In the genomic region with DNA sequence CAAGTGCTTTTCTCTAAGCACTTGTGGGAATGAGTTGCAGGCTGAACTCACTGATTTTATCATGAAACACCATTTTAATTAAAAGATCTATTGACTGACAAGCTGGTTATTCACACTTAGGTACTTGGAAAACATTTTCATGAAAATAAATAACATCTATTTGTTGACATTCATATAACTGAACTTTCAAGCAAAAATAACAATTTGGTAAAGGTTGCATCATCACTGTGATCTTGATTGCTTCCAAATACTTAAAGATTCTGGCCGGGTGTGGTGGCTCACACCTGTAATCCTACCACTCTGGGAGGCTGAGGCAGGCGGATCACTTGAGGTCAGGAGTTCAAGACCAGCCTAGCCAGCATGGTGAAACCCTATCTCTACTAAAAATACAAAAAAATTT, we compare ENCODE assay signal across 20 cellular contexts. TPM values are rescaled to one million over a fixed set of nuclear protein-coding genes. Genes with fewer than 3 reads are reported as not detected.
DNase-seq lines count a peak whose midpoint lies in the region; ATAC-seq, FAIRE-seq and TF ChIP-seq lines count a peak whose summit lies in the region.
"Had no signal": no experiment of that assay in that cellular context is flagged by ENCODE, and none has a peak within 500 bp of the region (broad histone marks: within the 10 kb centered on the region; RNA-seq: fewer than 3 reads in every experiment).

No MANE protein-coding gene starts in this region.

- no peak overlapping the region for H4K5ac ChIP-seq in H1 (ENCODE audit: insufficient read length, low read depth, low read length)

- WGBS in HepG2 (ENCODE audit: low lambda C conversion rate) = 69% methylated on average over 2 of the region's 2 CpGs
- 88% methylated on average over 2 of the region's 2 CpGs for WGBS in right lobe of liver (ENCODE audit: insufficient coverage, low coverage, low lambda C conversion rate, missing lambda C conversion rate)
- WGBS in H1 (ENCODE audit: extremely low coverage in 1 of 2, insufficient coverage in 1 of 2, insufficient read length in 1 of 2, insufficient replicate concordance in 2 of 2, low coverage in 1 of 2, low lambda C conversion rate in 2 of 2, missing lambda C conversion rate in 1 of 2), 2 experiments = 93% methylated on average over 2 of the region's 2 CpGs; no CpG with 5 or more reads in 1 of the 2 experiments

- H2BK20ac ChIP-seq in H1 (ENCODE audit: low read length) = no peak overlapping the region

- TF ChIP-seq POLR2A in HepG2 (IDR thresholded peaks at IDR 0.05; ENCODE audit: insufficient read depth in 1 of 2, low read depth in 2 of 2, low read length in 2 of 2) (no peak), right lobe of liver (IDR thresholded peaks at IDR 0.05) (no peak), H1 (IDR thresholded peaks at IDR 0.05; ENCODE audit: control extremely low read depth in 1 of 2, low read depth in 2 of 2, low read length in 2 of 2) (no peak)

- H4K20me1 ChIP-seq in HepG2 (ENCODE audit: insufficient read depth, low read length) (no peaks in the 10 kb centered on the region), H1 (replicated peaks in 1 of 2; ENCODE audit: control insufficient read depth in 1 of 2, insufficient read depth in 2 of 2, low read length in 2 of 2) (no peaks in the 10 kb centered on the region)
- H4K20me1 ChIP-seq: BLaER1 treated with 17β-estradiol and CSF1 and Interleukin-3, amounts not matched to agents 10 nM and 100 nM had no signal

- H2BK15ac ChIP-seq in H1 (ENCODE audit: low read length) = no peak overlapping the region

- TF ChIP-seq RAD21 in HepG2 (CRISPR knock-in tag; IDR thresholded peaks at IDR 0.05) (no peak), H1 (IDR thresholded peaks at IDR 0.05 in 1 of 2, conservative IDR thresholded peaks at IDR 0.05 in 1 of 2; ENCODE audit: low read depth in 2 of 2, low read length in 2 of 2) (no peak)

- H3K27ac ChIP-seq in HepG2 (ENCODE audit: extremely low read length, insufficient read depth, low read length) = no peak overlapping the region
- no peak overlapping the region for H3K27ac ChIP-seq in right lobe of liver
- H3K27ac ChIP-seq in H1 (ENCODE audit: low read depth, low read length) = no peak overlapping the region
- H3K27ac ChIP-seq: 22Rv1; A549; BLaER1 treated with 17β-estradiol and CSF1 and Interleukin-3, amounts not matched to agents 10 nM and 100 nM; C4-2B had no signal

- no peak overlapping the region for H2BK120ac ChIP-seq in H1 (replicated peaks; ENCODE audit: low read depth, low read length)

- H3K9me3 ChIP-seq in HepG2 (ENCODE audit: low read length) (0 out of 2 replicates have a peak, but pooled peaks cover 7% of the 10 kb centered on the region), right lobe of liver (no peaks in the 10 kb centered on the region), H1 (ENCODE audit: insufficient read depth in 2 of 2, low read depth in 1 of 2, low read length in 1 of 2) (no peaks in the 10 kb centered on the region)
- H3K9me3 ChIP-seq: A549, Caco-2 had no signal

- H3K4me2 ChIP-seq in HepG2 (ENCODE audit: low read depth, low read length) (no peak overlapping the region), H1 (ENCODE audit: insufficient read depth in 1 of 2, low read depth in 2 of 2, low read length in 2 of 2) (no peak overlapping the region)
- H3K4me2 ChIP-seq: A549; BLaER1 treated with 17β-estradiol and CSF1 and Interleukin-3, amounts not matched to agents 10 nM and 100 nM had no signal

- no peak for FAIRE-seq in HepG2 (lab: Jason Lieb, UNC)
- no peak for FAIRE-seq in H1 (lab: Jason Lieb, UNC)
- FAIRE-seq: A549, D721Med, G401.6, GM12891, GM19239 had no signal

- no peak overlapping the region for H2BK12ac ChIP-seq in H1 (ENCODE audit: low read depth, low read length)

- H3K4me3 ChIP-seq in HepG2 (replicated peaks in 1 of 3; ENCODE audit: insufficient read depth in 1 of 3, low read depth in 2 of 3, low read length in 3 of 3) (no peak overlapping the region), right lobe of liver (no peak overlapping the region), H1 (ENCODE audit: extremely low read depth in 1 of 4, insufficient read depth in 2 of 4, low read depth in 3 of 4, low read length in 4 of 4) (no peak overlapping the region)
- H3K4me3 ChIP-seq: A549; BLaER1 treated with 17β-estradiol and CSF1 and Interleukin-3, amounts not matched to agents 10 nM and 100 nM had no signal

- no peak overlapping the region for H4K8ac ChIP-seq in H1 (ENCODE audit: extremely low read depth, insufficient read depth, low read length)

- no peak overlapping the region for H3K23ac ChIP-seq in H1 (ENCODE audit: insufficient read length)

- intact Hi-C loops in HepG2 (cut with micrococcal nuclease; ENCODE audit: unreplicated experiment) (no loop called here), right lobe of liver (cut with DNase I) (no loop called here)

- H3K56ac ChIP-seq in H1 (replicated peaks; ENCODE audit: insufficient read length, low read depth, low read length) = no peak overlapping the region

- H3K79me1 ChIP-seq in H1 (ENCODE audit: low read depth, low read length) = no peaks in the 10 kb centered on the region

- TF ChIP-seq EP300 in HepG2 (IDR thresholded peaks at IDR 0.05; ENCODE audit: low read depth in 2 of 2, low read length in 2 of 2) = no peak
- no peak for TF ChIP-seq EP300 in HepG2 (CRISPR knock-in tag; IDR thresholded peaks at IDR 0.05; ENCODE audit: borderline replicate concordance)
- no peak for TF ChIP-seq EP300 in H1 (IDR thresholded peaks at IDR 0.05; ENCODE audit: borderline replicate concordance in 1 of 2, low read depth in 2 of 2, low read length in 2 of 2)

- CTCF ChIA-PET in HepG2 (lab: Yijun Ruan, JAX; ENCODE audit: low intra/inter-chr PET ratio, low total read pairs) (no interaction called here), H1 (lab: Charles Lee; ENCODE audit: partially characterized antibody) (no interaction called here)

- no peak for ATAC-seq in HepG2
- no peak for ATAC-seq in right lobe of liver
- ATAC-seq: A549; CD8-positive, alpha-beta T cell had no signal

- H2AFZ ChIP-seq in HepG2 (ENCODE audit: low read length) (no peak overlapping the region), H1 (ENCODE audit: low read length) (no peak overlapping the region)

- no peaks in the 10 kb centered on the region for H3K36me3 ChIP-seq in HepG2 (replicated peaks in 1 of 2; ENCODE audit: control insufficient read depth in 1 of 2, insufficient read depth in 2 of 2, low read length in 2 of 2)
- H3K36me3 ChIP-seq in right lobe of liver = no peaks in the 10 kb centered on the region
- no peaks in the 10 kb centered on the region for H3K36me3 ChIP-seq in H1 (ENCODE audit: control insufficient read depth in 2 of 4, insufficient read depth in 4 of 4, low read length in 3 of 4)
- H3K36me3 ChIP-seq: BLaER1 treated with 17β-estradiol and CSF1 and Interleukin-3, amounts not matched to agents 10 nM and 100 nM had no signal

- H3K79me2 ChIP-seq in HepG2 (ENCODE audit: insufficient read depth, low read length) (no peaks in the 10 kb centered on the region), H1 (ENCODE audit: control insufficient read depth in 1 of 2, insufficient read depth in 2 of 2, low read length in 2 of 2) (no peaks in the 10 kb centered on the region)

- POLR2A ChIA-PET in HepG2 (lab: Yijun Ruan, JAX) (no interaction called here), H1 (lab: Charles Lee; ENCODE audit: partially characterized antibody) (no interaction called here)

- H3K4ac ChIP-seq in H1 (replicated peaks; ENCODE audit: insufficient read length, low read depth, low read length) = no peak overlapping the region

- H4K91ac ChIP-seq in H1 (replicated peaks; ENCODE audit: insufficient read length, low read length) = no peak overlapping the region

- H2BK5ac ChIP-seq in H1 (ENCODE audit: low read depth, low read length) = no peak overlapping the region

- no TSS peak for BruUV-seq in HepG2 (replicated peaks; lab: Mats Ljungman, UMichigan)

- no peak overlapping the region for H2AK5ac ChIP-seq in H1 (ENCODE audit: low read depth, low read length)

- no peak overlapping the region for H3K18ac ChIP-seq in H1 (ENCODE audit: extremely low read depth, low read length)

- H3K27me3 ChIP-seq in HepG2 (ENCODE audit: control insufficient read depth in 1 of 2, insufficient read depth in 2 of 2, low read length in 2 of 2) (no peaks in the 10 kb centered on the region), right lobe of liver (no peaks in the 10 kb centered on the region), H1 (replicated peaks in 1 of 4; ENCODE audit: control insufficient read depth in 3 of 4, extremely low read depth in 1 of 4, insufficient read depth in 3 of 4, low read length in 3 of 4) (no peaks in the 10 kb centered on the region)
- H3K27me3 ChIP-seq: BLaER1 treated with 17β-estradiol and CSF1 and Interleukin-3, amounts not matched to agents 10 nM and 100 nM had no signal

- H3K9ac ChIP-seq in HepG2 (ENCODE audit: insufficient read depth, low read depth, low read length) = no peak overlapping the region
- H3K9ac ChIP-seq in H1 (replicated peaks in 1 of 4; ENCODE audit: extremely low read depth in 1 of 4, low read depth in 3 of 4, low read length in 3 of 4) = no peak overlapping the region
- H3K9ac ChIP-seq: BLaER1 treated with 17β-estradiol and CSF1 and Interleukin-3, amounts not matched to agents 10 nM and 100 nM had no signal

- H3K4me1 ChIP-seq in HepG2 (ENCODE audit: insufficient read depth, low read length) (peaks cover 10% of the 10 kb centered on the region), right lobe of liver (no peaks in the 10 kb centered on the region), H1 (replicated peaks in 1 of 4; ENCODE audit: control insufficient read depth in 3 of 4, insufficient read depth in 4 of 4, low read length in 3 of 4) (no peaks in the 10 kb centered on the region)
- H3K4me1 ChIP-seq: A549, Caco-2 had no signal

- no peak for TF ChIP-seq CTCF in HepG2 (CRISPR knock-in tag; IDR thresholded peaks at IDR 0.05)
- TF ChIP-seq CTCF in right lobe of liver (IDR thresholded peaks at IDR 0.05) = no peak
- no peak for TF ChIP-seq CTCF in H1 (IDR thresholded peaks at IDR 0.05; ENCODE audit: control extremely low read depth in 1 of 3, insufficient read depth in 1 of 3, low read depth in 1 of 3, low read length in 3 of 3)

- no peak for DNase-seq in HepG2 (ENCODE audit: low spot score)
- DNase-seq in right lobe of liver = no peak
- no peak for DNase-seq in H1 (ENCODE audit: low read depth in 1 of 2, low spot score in 2 of 2)
- no peak for DNase-seq in activated effector memory CD4-positive, alpha-beta T cell treated with anti-CD3 and anti-CD28 coated beads, Interleukin-2, amount 50 U/mL, for 16 hours
- no peak for DNase-seq in NCI-H2029 (lab: John Stamatoyannopoulos, UW)
- DNase-seq: AML-193; Caco-2; Calu3; CD4-positive, alpha-beta T cell; CD8-positive, alpha-beta T cell; DMS79 treated with DMSO at 0.1 percent for 48 hours; GF-D8 had no signal

- H3K23me2 ChIP-seq in H1 (ENCODE audit: low read depth, low read length) = no peaks in the 10 kb centered on the region

- in situ Hi-C loops in HepG2 (cut with HindIII; ENCODE audit: extremely low pct_ligation_motif_present, low pct_unique_long_range_greater_than_20kb) = no loop called here

- no peak overlapping the region for H3K14ac ChIP-seq in H1 (ENCODE audit: insufficient read length)

RNA-seq across cellular contexts. Expression of gene TENT2, which starts 6.7 kb away (rescaled TPM):
- total RNA-seq in HepG2 (2016; rRNA removed; fragmentation: Illumina TruSeq; extraction: Trizol) (32.3 and 44.3 TPM in 2 replicates), right lobe of liver (10 to 100 TPM; 24.2 to 33.2 (median 28.8) TPM)
- 17.6 and 19.3 TPM in 2 replicates for total RNA-seq in HepG2 (2016; cell fraction: cytosol; rRNA removed; fragmentation: Illumina TruSeq; extraction: Trizol; ENCODE audit: low read depth)
- 27.8 and 42.6 TPM in 2 replicates for total RNA-seq in HepG2 (2016; cell fraction: insoluble cytoplasmic fraction; rRNA removed; fragmentation: Illumina TruSeq; extraction: Trizol)
- 15.0 and 15.5 TPM in 2 replicates for total RNA-seq in HepG2 (2016; cell fraction: membrane; rRNA removed; fragmentation: Illumina TruSeq; extraction: Trizol)
- total RNA-seq in HepG2 (2016; cell fraction: nucleus; rRNA removed; fragmentation: Illumina TruSeq; extraction: Trizol) = 103 and 117 TPM in 2 replicates
- polyA plus RNA-seq in HepG2 (2011; rRNA removed) (32.7 and 55.5 TPM in 2 replicates), H1 (2011; rRNA removed) (14.4 and 21.4 TPM in 2 replicates)
- 16.0 and 17.9 TPM in 2 replicates for polyA plus RNA-seq in HepG2 (2011; cell fraction: cytosol; rRNA removed)
- 55.4 and 55.9 TPM in 2 replicates for polyA plus RNA-seq in HepG2 (2011; cell fraction: nucleus; rRNA removed)
- 20.1 and 24.6 TPM in 2 replicates for polyA plus RNA-seq in HepG2 (2012)
- polyA plus RNA-seq in HepG2 (2016; cell fraction: cytosol; fragmentation: Illumina TruSeq; extraction: Trizol; ENCODE audit: low read depth) = 1.4 and 1.6 TPM in 2 replicates
- polyA plus RNA-seq in HepG2 (2016; cell fraction: insoluble cytoplasmic fraction; fragmentation: Illumina TruSeq; extraction: Trizol; ENCODE audit: low read depth) = 33.5 and 35.6 TPM in 2 replicates
- polyA plus RNA-seq in HepG2 (2016; cell fraction: membrane; fragmentation: Illumina TruSeq; extraction: Trizol; ENCODE audit: low read depth) = 4.3 and 4.6 TPM in 2 replicates
- 104 and 107 TPM in 2 replicates for polyA plus RNA-seq in HepG2 (2016; cell fraction: nucleus; fragmentation: Illumina TruSeq; extraction: Trizol; ENCODE audit: insufficient read depth, low read depth)
- 34.0 and 42.0 TPM in 2 replicates for polyA minus RNA-seq in HepG2 (2011; rRNA and poly(A)+ RNA removed; ENCODE audit: low replicate concordance)
- polyA minus RNA-seq in HepG2 (2011; cell fraction: cytosol; rRNA and poly(A)+ RNA removed) = 15.8 and 18.5 TPM in 2 replicates
- 171 and 187 TPM in 2 replicates for polyA minus RNA-seq in HepG2 (2011; cell fraction: nucleus; rRNA and poly(A)+ RNA removed)
- 39.0 and 41.6 TPM in 2 replicates for total RNA-seq in H1 (2021; fragmentation: NEBNext Ultra II Directional; extraction: Animal tissue kit (Norgen Biotek cat#: 25700))
- polyA plus RNA-seq in H1 (2011; cell fraction: cytosol; rRNA removed) = 19.1 TPM
- 13.6 TPM for polyA plus RNA-seq in H1 (2011; cell fraction: nucleus; rRNA removed)
- 13.3 to 28.2 TPM (median 17.4 TPM) in 4 replicates for polyA plus RNA-seq in H1 (2012, experiment 1 of 2)
- polyA plus RNA-seq in H1 (2012, experiment 2 of 2) = 1.8 TPM
- polyA plus RNA-seq in H1 (2013, experiment 1 of 2) = 19.3 TPM
- 19.1 TPM for polyA plus RNA-seq in H1 (2013, experiment 2 of 2)
- 41.9 and 63.2 TPM in 2 replicates for polyA minus RNA-seq in H1 (2011; rRNA and poly(A)+ RNA removed)
- polyA minus RNA-seq in H1 (2011; cell fraction: cytosol; rRNA and poly(A)+ RNA removed) = 24.5 TPM
- polyA minus RNA-seq in H1 (2011; cell fraction: nucleus; rRNA and poly(A)+ RNA removed) = 66.5 TPM

Comparison
In these comparisons a context has a peak if more than half of its experiments do, and no peak if none do; other contexts are left out.
1. Of the 41 proteins assayed by ChIP-seq in both HepG2 and H1: peak only in HepG2: none; only in H1: none; in both: CEBPB; in neither: 40.